ENCODE assay signal across 14 cellular contexts in genomic region chr1:115729765-115730164, GRCh38.
DNase-seq lines count a peak whose midpoint lies in the region; ATAC-seq and TF ChIP-seq lines count a peak whose summit lies in the region.
"Had no signal": no experiment of that assay in that cellular context is flagged by ENCODE, and none has a peak within 500 bp of the region (broad histone marks: within the 10 kb centered on the region; RNA-seq: fewer than 3 reads in every experiment).

No MANE protein-coding gene starts in this region.

- no peak for TF ChIP-seq POLR2A in GM18505 (IDR thresholded peaks at IDR 0.05; ENCODE audit: borderline replicate concordance, extremely low read depth, insufficient read depth, insufficient read length)

- peak; percentile 96 for ATAC-seq in GM18505 (IDR thresholded peaks at IDR 0.05; ENCODE audit: unreplicated experiment)
- ATAC-seq in GM19468 (IDR thresholded peaks at IDR 0.05; ENCODE audit: extremely low read depth, unreplicated experiment): peak; percentile 71
- peak; percentile 65 for ATAC-seq in HG02943 (IDR thresholded peaks at IDR 0.05; ENCODE audit: low read depth, unreplicated experiment)

- peak; percentile 18 for DNase-seq in MV-4-11 (lab: John Stamatoyannopoulos, UW)
- DNase-seq in NCI-H510A (lab: John Stamatoyannopoulos, UW): no peak
- DNase-seq in kidney tubule cell (ENCODE audit: low spot score): no peak
- DNase-seq in AML-193 (lab: John Stamatoyannopoulos, UW): no peak
- no peak for DNase-seq in hypothalamus (lab: John Stamatoyannopoulos, UW)
- DNase-seq: activated effector memory CD4-positive, alpha-beta T cell treated with Interleukin-2 at 50 U/mL for 16 hours; CD4-positive, CD25-positive, alpha-beta regulatory T cell; cerebellar nuclear complex; nucleus accumbens; stimulated activated CD4-positive, alpha-beta T cell treated with anti-CD3 and anti-CD28 coated beads, Interleukin-2, amount 100 ng/mL, for 48 hours; substantia nigra had no signal
